ENCODE assay signal across 17 cellular contexts in genomic region chr5:147956064-147956841, GRCh38. TPM values are rescaled to one million over a fixed set of nuclear protein-coding genes. Genes with fewer than 3 reads are reported as not detected.
DNase-seq lines count a peak whose midpoint lies in the region; ATAC-seq and TF ChIP-seq lines count a peak whose summit lies in the region.
"Had no signal": no experiment of that assay in that cellular context is flagged by ENCODE, and none has a peak within 500 bp of the region (broad histone marks: within the 10 kb centered on the region; RNA-seq: fewer than 3 reads in every experiment).

No MANE protein-coding gene starts in this region.

- H3K4me3 Mint-ChIP-seq in WTC11 (no peak overlapping the region), neural crest cell (no peak overlapping the region)

- ATAC-seq in WTC11 (peak; percentile 71), HG02798 (IDR thresholded peaks at IDR 0.05; ENCODE audit: poor library complexity, unreplicated experiment) (no peak), GM21786 (IDR thresholded peaks at IDR 0.05; ENCODE audit: unreplicated experiment) (no peak)

- DNase-seq in HPDE6-E6E7 (ENCODE audit: extremely low spot score) (peak; percentile 27), WTC11 (ENCODE audit: low spot score) (no peak), epithelial cell of prostate (ENCODE audit: low read depth, low spot score) (no peak), neural crest cell (ENCODE audit: low read depth, low spot score) (no peak), kidney tubule cell (ENCODE audit: low spot score) (no peak)
- DNase-seq: Kasumi-1, NCI-H1105 treated with DMSO at 0.1 percent for 48 hours, NCI-H1694 treated with DMSO at 0.1 percent for 48 hours, NCI-H2107, NCI-H2227 treated with DMSO at 0.1 percent for 48 hours, OCI-M1, RPMI8226 had no signal

- TF ChIP-seq CTCF in WTC11 (IDR thresholded peaks at IDR 0.05) (no peak), neural crest cell (conservative IDR thresholded peaks at IDR 0.05) (no peak)

- H3K27ac Mint-ChIP-seq in WTC11 = no peak overlapping the region
- H3K27ac Mint-ChIP-seq in neural crest cell (ENCODE audit: unreplicated experiment) = peak overlapping the region; percentile 60

- CTCF ChIA-PET in WTC11 (lab: Charles Lee) = interaction anchor here (0.6 to 1.2 kb wide), 3 partner anchors 19 to 149 kb away, joined by 3 to 4 read pairs (median 4); no protein-coding TSS in a partner anchor

- H3K27me3 Mint-ChIP-seq in WTC11 (ENCODE audit: low read depth) (no peaks in the 10 kb centered on the region), neural crest cell (ENCODE audit: low read depth) (no peaks in the 10 kb centered on the region)

- peaks cover 5% of the 10 kb centered on the region; the same call in 1 of the 2 replicates for H3K9me3 Mint-ChIP-seq in WTC11
- H3K9me3 Mint-ChIP-seq in neural crest cell = peaks cover 3% of the 10 kb centered on the region

- H3K4me1 Mint-ChIP-seq in WTC11 = peaks cover 7% of the 10 kb centered on the region
- peaks cover under 1% of the 10 kb centered on the region for H3K4me1 Mint-ChIP-seq in neural crest cell

- H3K36me3 Mint-ChIP-seq in WTC11 = peaks cover 13% of the 10 kb centered on the region
- peaks cover 32% of the 10 kb centered on the region for H3K36me3 Mint-ChIP-seq in neural crest cell (ENCODE audit: low read depth)

- H3K27ac ChIP-seq in epithelial cell of prostate = peak overlapping the region; percentile 85
- H3K27ac ChIP-seq: C4-2B had no signal

- POLR2A ChIA-PET in WTC11 (lab: Charles Lee) = no interaction called here

TF ChIP-seq in WTC11, 78 proteins besides CTCF, POLR2A, EP300 and RAD21:
- TF ChIP-seq RELA (CRISPR knock-in tag; IDR thresholded peaks at IDR 0.05; ENCODE audit: borderline replicate concordance) = no peak
- TF ChIP-seq CREM (CRISPR knock-in tag; IDR thresholded peaks at IDR 0.05) = no peak

RNA-seq across cellular contexts. Expression of gene C5orf46, which starts 49.9 kb away (rescaled TPM):
- not detected in 3 replicates for total RNA-seq in WTC11 (2021)
- not detected in 2 replicates for total RNA-seq in neural crest cell
- total RNA-seq: HT-29, SK-MEL-5 had no signal
